Comparison of ENCODE assay signal across 11 cellular contexts in genomic region chr2:222298311-222299150, GRCh38. TPM values are rescaled to one million over a fixed set of nuclear protein-coding genes. Genes with fewer than 3 reads are reported as not detected.
DNase-seq lines count a peak whose midpoint lies in the region; FAIRE-seq and TF ChIP-seq lines count a peak whose summit lies in the region.
"Had no signal": no experiment of that assay in that cellular context is flagged by ENCODE, and none has a peak within 500 bp of the region (broad histone marks: within the 10 kb centered on the region; RNA-seq: fewer than 3 reads in every experiment).

Gene PAX3, minus strand, starts transcription at chr2:222298998. Its CDS starts 383 bp downstream, at chr2:222298615.

- H3K9me3 Mint-ChIP-seq in endothelial cell (ENCODE audit: unreplicated experiment): no peaks in the 10 kb centered on the region

- H3K9ac ChIP-seq in HUES6 (ENCODE audit: low read length): peak within 1 kb of the TSS; percentile 43
- no peak within 1 kb of the TSS for H3K9ac ChIP-seq in neural cell (ENCODE audit: low read length)

- no peaks in the 10 kb centered on the region for H4K20me1 ChIP-seq in neural cell (ENCODE audit: insufficient read depth)

- no peak within 1 kb of the TSS for H3K4me2 ChIP-seq in neural cell (ENCODE audit: low read length)

- TF ChIP-seq POLR2A in H54 (IDR thresholded peaks at IDR 0.05; ENCODE audit: low read depth, low read length): no peak

- FAIRE-seq in H54 (lab: Jason Lieb, UNC): no peak

- H2AFZ ChIP-seq in neural cell (ENCODE audit: low read depth, low read length): no peak within 1 kb of the TSS

- H3K79me2 ChIP-seq in neural cell (replicated peaks; ENCODE audit: insufficient read depth, low read length): no peaks in the 10 kb centered on the region

- H3K27ac ChIP-seq in HUES6 (ENCODE audit: low read depth, low read length) (no peak within 1 kb of the TSS), neural cell (ENCODE audit: low read length) (no peak within 1 kb of the TSS)

- H3K4me3 ChIP-seq in HUES6 (ENCODE audit: low read depth, low read length) (peak within 1 kb of the TSS; percentile 59), neural cell (ENCODE audit: low read length) (no peak within 1 kb of the TSS)

- peaks cover 81% of the 10 kb centered on the region for H3K4me1 ChIP-seq in HUES6 (ENCODE audit: control insufficient read depth, insufficient read depth, low read length)

- H3K27me3 Mint-ChIP-seq in endothelial cell (ENCODE audit: unreplicated experiment): peaks cover 62% of the 10 kb centered on the region

- TF ChIP-seq RAD21 in neural cell (conservative IDR thresholded peaks at IDR 0.05): no peak

- H3K27ac Mint-ChIP-seq in endothelial cell (ENCODE audit: unreplicated experiment): peak within 1 kb of the TSS; percentile 82

- peak within 1 kb of the TSS; percentile 95 for H3K4me3 Mint-ChIP-seq in endothelial cell (ENCODE audit: unreplicated experiment)

- peaks cover 100% of the 10 kb centered on the region for H3K27me3 ChIP-seq in HUES6 (ENCODE audit: control insufficient read depth, insufficient read depth, low read length)
- peaks cover 100% of the 10 kb centered on the region for H3K27me3 ChIP-seq in neural cell (ENCODE audit: insufficient read depth, low read depth, low read length)

- TF ChIP-seq CTCF in endothelial cell (IDR thresholded peaks at IDR 0.05; ENCODE audit: unreplicated experiment) (no peak), neural cell (IDR thresholded peaks at IDR 0.05; ENCODE audit: poor library complexity, severe bottlenecking) (no peak)

- TF ChIP-seq EP300 in neural cell (conservative IDR thresholded peaks at IDR 0.05; ENCODE audit: poor library complexity, severe bottlenecking): no peak

- no peaks in the 10 kb centered on the region for H3K9me2 ChIP-seq in neural cell (ENCODE audit: insufficient read depth, low read length)

- H3F3A ChIP-seq in neural cell (ENCODE audit: insufficient read depth, low read length, poor library complexity, severe bottlenecking): no peaks in the 10 kb centered on the region

- H3K9me3 ChIP-seq in HUES6 (ENCODE audit: control insufficient read depth, insufficient read depth, low read depth, low read length) (no peaks in the 10 kb centered on the region), neural cell (ENCODE audit: low read length) (no peaks in the 10 kb centered on the region)

- H3K4me1 Mint-ChIP-seq in endothelial cell (ENCODE audit: unreplicated experiment): peaks cover 75% of the 10 kb centered on the region

- peaks cover 10% of the 10 kb centered on the region for H3K36me3 Mint-ChIP-seq in endothelial cell (ENCODE audit: low read depth, unreplicated experiment)

- peak; percentile 67 for DNase-seq in DMS114 treated with DMSO at 0.1 percent for 48 hours (lab: John Stamatoyannopoulos, UW; ENCODE audit: unreplicated experiment)
- no peak for DNase-seq in endothelial cell (ENCODE audit: low spot score)
- DNase-seq in SK-N-DZ (ENCODE audit: low spot score): no peak
- no peak for DNase-seq in H54 (ENCODE audit: insufficient read length, low spot score)
- DNase-seq in activated CD8-positive, alpha-beta memory T cell treated with anti-CD3 and anti-CD28 coated beads for 24 hours: no peak
- DNase-seq in activated CD8-positive, alpha-beta memory T cell treated with anti-CD3 and anti-CD28 coated beads, Interleukin-2, amount 50 U/mL, for 48 hours: no peak
- DNase-seq: activated CD4-positive, alpha-beta T cell treated with anti-CD3 and anti-CD28 coated beads, Interleukin-2, amount 50 U/mL, for 4 hours; erythroblast; stimulated activated CD4-positive, alpha-beta T cell treated with anti-CD3 and anti-CD28 coated beads, Interleukin-15, amount 100 ng/mL, for 24 hours had no signal

- no peaks in the 10 kb centered on the region for H3K36me3 ChIP-seq in HUES6 (ENCODE audit: control insufficient read depth, insufficient read depth, low read length)
- H3K36me3 ChIP-seq in neural cell (ENCODE audit: insufficient read depth, low read length): no peaks in the 10 kb centered on the region

TF ChIP-seq in neural cell, 6 proteins besides CTCF, POLR2A, EP300 and RAD21:
- no peak for TF ChIP-seq POLR2AphosphoS5 (IDR thresholded peaks at IDR 0.05)
- no peak for TF ChIP-seq REST (IDR thresholded peaks at IDR 0.05; ENCODE audit: borderline replicate concordance)
- peak; percentile 64 for TF ChIP-seq EZH2 (IDR thresholded peaks at IDR 0.05; ENCODE audit: borderline replicate concordance, insufficient read depth, low read length, poor library complexity, severe bottlenecking)
- no peak for TF ChIP-seq TAF1 (IDR thresholded peaks at IDR 0.05; ENCODE audit: low read depth)
- no peak for TF ChIP-seq SMC3 (conservative IDR thresholded peaks at IDR 0.05; ENCODE audit: poor library complexity)

RNA-seq across cellular contexts. Expression of gene PAX3, which starts in this region (rescaled TPM):
- 16.5 TPM for total RNA-seq in endothelial cell (ENCODE audit: unreplicated experiment)
- 0.52 TPM in 1 of 2 replicates, not detected in the other for polyA plus RNA-seq in neural cell
- not detected in 2 replicates for polyA minus RNA-seq in neural cell
- not detected in 2 replicates for polyA plus RNA-seq in SK-N-DZ (2014; cell fraction: cytosol; rRNA removed)
- polyA plus RNA-seq in SK-N-DZ (2014; cell fraction: nucleus; rRNA removed): not detected in 2 replicates
